ENCODE assay signal across 15 cellular contexts in the genomic region with DNA sequence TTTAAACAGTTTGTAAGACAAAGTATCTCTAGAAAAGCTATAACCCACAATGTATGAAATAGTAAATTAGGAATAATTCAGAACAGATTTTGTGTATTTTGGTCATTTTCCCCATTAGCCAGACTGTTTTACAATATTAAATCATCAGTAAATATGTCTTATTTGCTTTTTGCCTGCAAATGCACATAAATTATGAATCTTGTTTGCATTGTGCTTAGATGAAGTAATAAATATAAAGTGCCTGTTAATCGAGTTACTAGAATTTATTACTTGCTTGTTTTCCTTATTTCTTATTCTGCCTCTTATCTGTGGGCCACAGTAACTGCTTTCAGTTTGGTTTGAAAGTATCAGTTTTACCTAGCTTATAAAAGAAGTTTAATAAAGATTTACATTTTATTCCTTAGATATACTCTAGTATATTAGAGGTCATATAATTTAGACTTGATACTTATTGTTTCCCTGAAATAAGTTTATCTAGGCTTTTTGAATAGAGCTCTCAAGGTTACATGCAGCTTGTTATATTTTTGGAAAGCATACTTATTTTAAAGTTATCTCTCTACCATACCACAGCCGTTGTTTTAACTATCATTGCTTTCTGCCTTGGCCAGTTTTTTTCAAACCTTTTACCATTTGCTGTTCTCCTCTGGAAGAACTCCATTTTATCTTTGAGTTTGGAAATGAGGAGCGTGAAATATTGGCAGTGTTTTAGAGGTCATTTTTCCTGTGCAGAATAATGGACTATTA.
DNase-seq lines count a peak whose midpoint lies in the region; ATAC-seq, FAIRE-seq and TF ChIP-seq lines count a peak whose summit lies in the region.
"Had no signal": no experiment of that assay in that cellular context is flagged by ENCODE, and none has a peak within 500 bp of the region (broad histone marks: within the 10 kb centered on the region; RNA-seq: fewer than 3 reads in every experiment).

No MANE protein-coding gene starts in this region.

- no peak for DNase-seq in left ventricle myocardium inferior
- no peak for DNase-seq in left cardiac atrium
- DNase-seq in PC-3, result no peak
- DNase-seq in medulla oblongata (ENCODE audit: extremely low spot score), result no peak
- no peak for DNase-seq in HPDE6-E6E7 (ENCODE audit: extremely low spot score)
- DNase-seq: BE2C; CD4-positive, alpha-beta memory T cell; DMS79; GOT3; H9 had no signal

- no peak overlapping the region for H3K4me2 ChIP-seq in PC-3 (ENCODE audit: low read length)
- H3K4me2 ChIP-seq: A549 had no signal

- no peaks in the 10 kb centered on the region for H3K9me2 ChIP-seq in PC-3 (replicated peaks; ENCODE audit: low read length)

- no peaks in the 10 kb centered on the region for H3K79me2 ChIP-seq in PC-3 (ENCODE audit: low read length)

- no peak overlapping the region for H3K9ac ChIP-seq in PC-3 (ENCODE audit: low read length)

- no peaks in the 10 kb centered on the region for H4K20me1 ChIP-seq in PC-3 (ENCODE audit: low read length)

- no peak for TF ChIP-seq POLR2A in GM18505 (IDR thresholded peaks at IDR 0.05; ENCODE audit: borderline replicate concordance, extremely low read depth, insufficient read depth, insufficient read length)

- peaks cover 14% of the 10 kb centered on the region for H3K36me3 ChIP-seq in left ventricle myocardium inferior
- H3K36me3 ChIP-seq in PC-3 (ENCODE audit: low read depth, low read length), result no peaks in the 10 kb centered on the region
- H3K36me3 ChIP-seq: BE2C had no signal

- no TSS peak for BruUV-seq in PC-3 (replicated peaks; lab: Mats Ljungman, UMichigan)

- H2AFZ ChIP-seq in PC-3 (ENCODE audit: low read length), result no peak overlapping the region

- FAIRE-seq in islet of Langerhans (lab: Jason Lieb, UNC), result peak; percentile 69
- FAIRE-seq: A549, GM12878 had no signal

- H3K9me3 ChIP-seq in left ventricle myocardium inferior (replicated peaks) (no peaks in the 10 kb centered on the region), PC-3 (ENCODE audit: low read length) (no peaks in the 10 kb centered on the region)
- H3K9me3 ChIP-seq: A549, BE2C had no signal

- POLR2A ChIA-PET in PC-3 (lab: Charles Lee; ENCODE audit: unreplicated experiment), result no interaction called here

- H3F3A ChIP-seq in PC-3 (ENCODE audit: low read length, unreplicated experiment), result no peaks in the 10 kb centered on the region

- H3K4me1 ChIP-seq in left ventricle myocardium inferior (peaks cover 12% of the 10 kb centered on the region), PC-3 (ENCODE audit: insufficient read depth, low read length) (no peaks in the 10 kb centered on the region; the same call in 1 of the 2 replicates)
- H3K4me1 ChIP-seq: A549, BE2C had no signal

- H3K27me3 ChIP-seq in left ventricle myocardium inferior (ENCODE audit: low read depth), result no peaks in the 10 kb centered on the region
- no peaks in the 10 kb centered on the region for H3K27me3 ChIP-seq in PC-3 (ENCODE audit: low read length)
- H3K27me3 ChIP-seq: BE2C had no signal

- ATAC-seq in left cardiac atrium, result no peak
- peak; percentile 75 for ATAC-seq in PC-3
- no peak for ATAC-seq in GM18505 (IDR thresholded peaks at IDR 0.05; ENCODE audit: unreplicated experiment)
- ATAC-seq: A549, GM12878 had no signal

- peak overlapping the region; percentile 75 for H3K27ac ChIP-seq in left ventricle myocardium inferior (replicated peaks)
- no peak overlapping the region for H3K27ac ChIP-seq in PC-3 (ENCODE audit: low read length)
- H3K27ac ChIP-seq: A549, C4-2B had no signal

- TF ChIP-seq CTCF in left ventricle myocardium inferior (IDR thresholded peaks at IDR 0.05; ENCODE audit: borderline replicate concordance), result no peak
- TF ChIP-seq CTCF in PC-3 (conservative IDR thresholded peaks at IDR 0.05; ENCODE audit: low read depth, low read length), result no peak

- peak overlapping the region; percentile 49 for H3K4me3 ChIP-seq in left ventricle myocardium inferior
- no peak overlapping the region for H3K4me3 ChIP-seq in PC-3 (ENCODE audit: low read length)
- H3K4me3 ChIP-seq: A549, GM12878 had no signal

- CTCF ChIA-PET in PC-3 (lab: Charles Lee), result no interaction called here

- intact Hi-C loops in left ventricle myocardium inferior (cut with micrococcal nuclease), result no loop called here
- intact Hi-C loops in left cardiac atrium (cut with DNase I), result no loop called here
- intact Hi-C loops in PC-3 (cut with micrococcal nuclease), result no loop called here
